Comparison of ENCODE assay signal across 8 cellular contexts in the genomic region with DNA sequence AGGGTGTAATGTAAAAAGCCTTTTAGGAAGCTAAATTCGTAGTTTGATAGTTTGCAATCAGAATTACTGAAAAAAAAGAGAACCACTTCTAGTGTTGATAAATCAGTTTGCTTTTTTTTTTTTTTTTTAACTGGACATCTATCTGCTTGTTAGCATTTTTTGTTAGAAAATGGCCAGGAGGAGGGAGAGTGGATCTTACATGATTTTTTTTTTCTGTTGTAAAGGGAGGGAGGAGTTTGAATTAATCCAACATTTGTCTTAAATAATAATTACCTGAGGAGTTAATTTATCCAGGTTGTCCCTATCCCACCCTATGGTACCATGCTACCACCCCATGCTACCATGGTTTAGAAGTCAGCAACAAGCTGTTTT. TPM values are rescaled to one million over a fixed set of nuclear protein-coding genes. Genes with fewer than 3 reads are reported as not detected.
A peak's percentile ranks its signal among the peaks of the same experiment; 100 is the strongest.
DNase-seq lines count a peak whose midpoint lies in the region; ATAC-seq, FAIRE-seq and TF ChIP-seq lines count a peak whose summit lies in the region.

No MANE protein-coding gene starts in this region.

- DNase-seq in CD4-positive, alpha-beta T cell, result no peak
- DNase-seq in endothelial cell (ENCODE audit: low spot score) (no peak), neuronal stem cell (ENCODE audit: low spot score) (no peak), midbrain (lab: John Stamatoyannopoulos, UW) (no peak), HK-2 (ENCODE audit: unreplicated experiment) (no peak), RCC 7860 (ENCODE audit: low spot score) (no peak), retina (no peak)

- no peak overlapping the region for H3K27ac ChIP-seq in CD4-positive, alpha-beta T cell (ENCODE audit: low read depth, low read length)
- no peak overlapping the region for H3K27ac ChIP-seq in OCI-LY3 (ENCODE audit: low read length)
- no peak overlapping the region for H3K27ac ChIP-seq in neuronal stem cell (replicated peaks; ENCODE audit: low read length)

- H2BK5ac ChIP-seq in neuronal stem cell (ENCODE audit: low read length), result no peak overlapping the region

- H4K8ac ChIP-seq in neuronal stem cell (ENCODE audit: low read depth, low read length), result no peak overlapping the region

- no peak overlapping the region for H2BK15ac ChIP-seq in neuronal stem cell (ENCODE audit: low read length)

- H3K4me3 ChIP-seq in OCI-LY3 (ENCODE audit: low read length), result peak overlapping the region; percentile 100
- H3K4me3 ChIP-seq in neuronal stem cell (ENCODE audit: low read length in 2 of 2), result peak overlapping the region in 1 of 2 donors; percentile 100

- H3K79me1 ChIP-seq in neuronal stem cell (ENCODE audit: low read depth, low read length), result peaks cover 8% of the 10 kb centered on the region

- H2AFZ ChIP-seq in OCI-LY3 (ENCODE audit: low read depth, low read length) (no peak overlapping the region), neuronal stem cell (ENCODE audit: low read length) (peak overlapping the region; percentile 72)

- H3K27me3 ChIP-seq in CD4-positive, alpha-beta T cell (ENCODE audit: control insufficient read depth, insufficient read depth, low read length), result no peaks in the 10 kb centered on the region
- H3K27me3 ChIP-seq in OCI-LY3 (ENCODE audit: low read depth, low read length) (no peaks in the 10 kb centered on the region), neuronal stem cell (ENCODE audit: control insufficient read depth in 3 of 3, insufficient read depth in 3 of 3, low read depth in 1 of 3, low read length in 3 of 3) (no peaks in the 10 kb centered on the region)

- H3K4me1 Mint-ChIP-seq in CD4-positive, alpha-beta T cell (ENCODE audit: low read depth), result peaks cover 61% of the 10 kb centered on the region
- H3K4me1 Mint-ChIP-seq in endothelial cell (ENCODE audit: unreplicated experiment), result peaks cover 12% of the 10 kb centered on the region

- POLR2A ChIA-PET in CD4-positive, alpha-beta T cell (lab: Charles Lee), result interaction anchor here (0.9 to 3.9 kb wide), 6 partner anchors 22 to 82 kb away, joined by 3 to 42 read pairs (median 11); no protein-coding TSS in a partner anchor

- no peak for ATAC-seq in CD4-positive, alpha-beta T cell (ENCODE audit: poor library complexity)

- no peaks in the 10 kb centered on the region for H3K27me3 Mint-ChIP-seq in CD4-positive, alpha-beta T cell
- H3K27me3 Mint-ChIP-seq in endothelial cell (ENCODE audit: unreplicated experiment), result peaks cover 5% of the 10 kb centered on the region

- H3K4me1 ChIP-seq in OCI-LY3 (ENCODE audit: low read length) (peaks cover 26% of the 10 kb centered on the region), neuronal stem cell (ENCODE audit: control insufficient read depth in 2 of 2, insufficient read depth in 1 of 2, low read depth in 1 of 2, low read length in 2 of 2) (peaks cover 0 to 1% of the 10 kb centered on the region in 2 donors)

- H3K9ac ChIP-seq in OCI-LY3 (ENCODE audit: low read length), result peak overlapping the region; percentile 97
- H3K9ac ChIP-seq in neuronal stem cell (ENCODE audit: low read depth, low read length, poor library complexity), result no peak overlapping the region

- H3K36me3 Mint-ChIP-seq in CD4-positive, alpha-beta T cell (ENCODE audit: low read depth), result peaks cover 5% of the 10 kb centered on the region
- no peaks in the 10 kb centered on the region for H3K36me3 Mint-ChIP-seq in endothelial cell (ENCODE audit: low read depth, unreplicated experiment)

- no peak overlapping the region for H4K91ac ChIP-seq in neuronal stem cell (ENCODE audit: low read depth, low read length, poor library complexity)

- H3K79me2 ChIP-seq in OCI-LY3 (ENCODE audit: low read length), result peaks cover 56% of the 10 kb centered on the region

- peaks cover 46% of the 10 kb centered on the region for H4K20me1 ChIP-seq in OCI-LY3 (ENCODE audit: insufficient read depth, low read length)

- H3K18ac ChIP-seq in neuronal stem cell (ENCODE audit: low read length), result no peak overlapping the region

- intact Hi-C loops in CD4-positive, alpha-beta T cell (cut with DNase I, micrococcal nuclease), result loop anchor here (5.0 kb wide), 5 partner anchors 135 to 875 kb away; partner anchors contain the start of genes CDKN3 (in 1 of the 2), CGRRF1 (in 1 of the 2) and KTN1 (in 1 of the 2)

- H3K4me2 ChIP-seq in OCI-LY3 (ENCODE audit: low read length) (peak overlapping the region; percentile 66), neuronal stem cell (ENCODE audit: insufficient read depth, low read length, poor library complexity, severe bottlenecking) (peak overlapping the region; percentile 72)

- H3K27ac Mint-ChIP-seq in CD4-positive, alpha-beta T cell, result peak overlapping the region; percentile 93
- H3K27ac Mint-ChIP-seq in endothelial cell (ENCODE audit: unreplicated experiment), result peak overlapping the region; percentile 66

- no peaks in the 10 kb centered on the region for H3K9me3 ChIP-seq in CD4-positive, alpha-beta T cell (ENCODE audit: control insufficient read depth, low read length)
- H3K9me3 ChIP-seq in OCI-LY3 (ENCODE audit: insufficient read depth, low read length) (no peaks in the 10 kb centered on the region), neuronal stem cell (replicated peaks in 1 of 2; ENCODE audit: control insufficient read depth in 2 of 2, insufficient read depth in 1 of 2, low read depth in 1 of 2, low read length in 2 of 2) (no peaks in the 10 kb centered on the region)

- no peak overlapping the region for H3K23ac ChIP-seq in neuronal stem cell (ENCODE audit: low read depth, low read length, poor library complexity)

- FAIRE-seq in RCC 7860 (lab: Jason Lieb, UNC), result no peak

- no CpG with 5 or more reads among the region's 1 CpG for WGBS in neuronal stem cell (ENCODE audit: extremely low coverage in 2 of 2, insufficient read length in 2 of 2, insufficient replicate concordance in 1 of 2), 2 donors

- H3K4ac ChIP-seq in neuronal stem cell (ENCODE audit: low read length), result no peak overlapping the region

- H2BK12ac ChIP-seq in neuronal stem cell (ENCODE audit: low read length), result no peak overlapping the region

- no peak overlapping the region for H2AK5ac ChIP-seq in neuronal stem cell (ENCODE audit: low read depth, low read length)

- TF ChIP-seq CTCF in CD4-positive, alpha-beta T cell (IDR thresholded peaks at IDR 0.05), result no peak
- TF ChIP-seq CTCF in OCI-LY3 (IDR thresholded peaks at IDR 0.05; ENCODE audit: low read depth, low read length) (no peak), endothelial cell (IDR thresholded peaks at IDR 0.05; ENCODE audit: unreplicated experiment) (no peak)

- H3K36me3 ChIP-seq in OCI-LY3 (replicated peaks; ENCODE audit: low read depth, low read length) (peaks cover 3% of the 10 kb centered on the region), neuronal stem cell (replicated peaks in 1 of 2; ENCODE audit: control insufficient read depth in 2 of 2, insufficient read depth in 2 of 2, low read length in 2 of 2) (peaks cover 0 to 5% of the 10 kb centered on the region in 2 donors)

- H3K14ac ChIP-seq in neuronal stem cell (ENCODE audit: low read length), result no peak overlapping the region

- H3K9me3 Mint-ChIP-seq in CD4-positive, alpha-beta T cell, result no peaks in the 10 kb centered on the region
- H3K9me3 Mint-ChIP-seq in endothelial cell (ENCODE audit: unreplicated experiment), result no peaks in the 10 kb centered on the region

- H3K4me3 Mint-ChIP-seq in CD4-positive, alpha-beta T cell, result peak overlapping the region; percentile 96
- H3K4me3 Mint-ChIP-seq in endothelial cell (ENCODE audit: unreplicated experiment), result peak overlapping the region; percentile 94

- H2BK120ac ChIP-seq in neuronal stem cell (ENCODE audit: low read depth, low read length), result no peak overlapping the region

- CTCF ChIA-PET in CD4-positive, alpha-beta T cell (lab: Charles Lee), result interaction anchor here (0.6 to 3.5 kb wide), 7 partner anchors 26 to 221 kb away, joined by 3 to 49 read pairs (median 4); no protein-coding TSS in a partner anchor

RNA-seq across cellular contexts. Expression of gene FBXO34, which starts 1.2 kb away (rescaled TPM):
- 10 to 100 TPM; 28.3 to 29.7 TPM for total RNA-seq in CD4-positive, alpha-beta T cell
- total RNA-seq in endothelial cell (ENCODE audit: unreplicated experiment), result 14.2 TPM
- 11.9 TPM for polyA plus RNA-seq in neuronal stem cell (2013, experiment 1 of 2)
- polyA plus RNA-seq in neuronal stem cell (2013, experiment 2 of 2), result 12.3 TPM
